ENCODE assay signal across 18 cellular contexts in the genomic region with DNA sequence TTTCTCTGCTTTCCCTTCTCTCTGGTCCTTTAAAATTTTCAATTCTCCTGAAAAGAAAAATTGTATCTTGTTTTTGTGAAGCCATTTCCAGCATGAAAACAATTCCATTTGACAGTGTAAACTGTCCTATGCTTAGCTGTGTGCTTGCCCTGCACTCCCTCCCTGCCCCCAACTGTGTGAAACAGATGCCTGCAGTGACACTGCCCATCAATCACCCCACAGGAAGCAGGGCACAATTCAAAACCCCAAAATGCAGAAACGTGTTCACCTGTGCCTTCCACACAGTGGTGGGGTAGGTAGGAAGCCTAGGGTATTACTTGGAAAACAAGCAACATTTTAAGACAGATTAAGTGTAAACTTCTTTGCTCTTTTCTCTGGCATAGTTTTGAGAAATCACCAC. TPM values are rescaled to one million over a fixed set of nuclear protein-coding genes. Genes with fewer than 3 reads are reported as not detected.
DNase-seq lines count a peak whose midpoint lies in the region; ATAC-seq and TF ChIP-seq lines count a peak whose summit lies in the region.
"Had no signal": no experiment of that assay in that cellular context is flagged by ENCODE, and none has a peak within 500 bp of the region (broad histone marks: within the 10 kb centered on the region; RNA-seq: fewer than 3 reads in every experiment).

No MANE protein-coding gene starts in this region.

- H3K36me3 ChIP-seq in HUES64 (ENCODE audit: insufficient read depth, low read length) = no peaks in the 10 kb centered on the region
- H3K36me3 ChIP-seq in WERI-Rb-1 = no peaks in the 10 kb centered on the region
- no peaks in the 10 kb centered on the region for H3K36me3 ChIP-seq in A673 (ENCODE audit: insufficient read depth, low read length, poor library complexity, severe bottlenecking)

- H3K9ac ChIP-seq in HUES64 (ENCODE audit: low read depth, low read length) = no peak overlapping the region

- DNase-seq in COLO668 (lab: John Stamatoyannopoulos, UW; ENCODE audit: unreplicated experiment) (peak; percentile 29), WERI-Rb-1 (peak; percentile 67), left kidney (ENCODE audit: low read depth, low spot score) (peak; percentile 56), SKM-1 (lab: John Stamatoyannopoulos, UW; ENCODE audit: unreplicated experiment) (no peak), GM19238 (ENCODE audit: insufficient read length, low spot score) (no peak), A673 (ENCODE audit: low spot score) (no peak)
- DNase-seq: C1 segment of cervical spinal cord, COR-L47, DMS153, EL, Karpas-422, NCI-H446, NCI-H748 treated with DMSO at 0.1 percent for 48 hours, SHP77 treated with DMSO at 0.1 percent for 48 hours had no signal

- intact Hi-C loops in A673 (cut with micrococcal nuclease; ENCODE audit: unreplicated experiment) = no loop called here

- H3K27ac ChIP-seq in HUES64 (ENCODE audit: low read depth, low read length) (peak overlapping the region; percentile 19; the same call in 1 of the 2 replicates), WERI-Rb-1 (peak overlapping the region; percentile 64), A673 (ENCODE audit: low read depth, low read length, poor library complexity, severe bottlenecking) (no peak overlapping the region)

- peaks cover 13% of the 10 kb centered on the region; the same call in 1 of the 2 replicates for H3K27me3 ChIP-seq in HUES64 (ENCODE audit: insufficient read depth, low read length)
- H3K27me3 ChIP-seq in WERI-Rb-1 (ENCODE audit: insufficient read depth, low read depth, severe bottlenecking) = no peaks in the 10 kb centered on the region
- peaks cover 3% of the 10 kb centered on the region for H3K27me3 ChIP-seq in A673 (replicated peaks; ENCODE audit: insufficient read depth, low read depth, low read length, poor library complexity)

- no CpG with 5 or more reads among the region's 1 CpG for WGBS in HUES64

- H3K9me3 ChIP-seq in HUES64 (ENCODE audit: insufficient read depth, low read depth, low read length) (no peaks in the 10 kb centered on the region), WERI-Rb-1 (ENCODE audit: severe bottlenecking) (no peaks in the 10 kb centered on the region), A673 (ENCODE audit: low read depth, low read length, poor library complexity, severe bottlenecking) (no peaks in the 10 kb centered on the region)

- ATAC-seq in HG02840 (IDR thresholded peaks at IDR 0.05; ENCODE audit: low FRiP score, unreplicated experiment) = no peak
- ATAC-seq: HCT116, HepG2 had no signal

- POLR2A ChIA-PET in A673 (lab: Charles Lee; ENCODE audit: low non-redundant PET) = no interaction called here

- H3K4me3 ChIP-seq in HUES64 (ENCODE audit: low read length) (no peak overlapping the region; the same call in 1 of the 2 replicates), WERI-Rb-1 (ENCODE audit: low read depth, low read length) (peak overlapping the region; percentile 31), A673 (ENCODE audit: low read depth, low read length, poor library complexity, severe bottlenecking) (no peak overlapping the region)

- TF ChIP-seq CTCF in WERI-Rb-1 (IDR thresholded peaks at IDR 0.05; ENCODE audit: low read depth, low read length) (no peak), A673 (conservative IDR thresholded peaks at IDR 0.05; ENCODE audit: low read depth, low read length) (no peak)

- peaks cover 59% of the 10 kb centered on the region for H3K4me1 ChIP-seq in HUES64 (ENCODE audit: insufficient read depth, low read length)
- H3K4me1 ChIP-seq in A673 (ENCODE audit: insufficient read depth, low read length, poor library complexity, severe bottlenecking) = no peaks in the 10 kb centered on the region

- BruUV-seq in A673 (replicated peaks; lab: Mats Ljungman, UMichigan) = no TSS peak

- CTCF ChIA-PET in A673 (lab: Charles Lee) = no interaction called here

RNA-seq across cellular contexts. Expression of a gene that starts 6.2 kb away (rescaled TPM):
- polyA plus RNA-seq in HUES64 (2013, experiment 1 of 2) = 10.4 TPM
- polyA plus RNA-seq in HUES64 (2013, experiment 2 of 2) = 8.2 TPM
- 0.26 and 0.39 TPM in 2 replicates for total RNA-seq in A673 (2021)

Comparison
In these comparisons a context has a peak if more than half of its experiments do, and no peak if none do; other contexts are left out.
1. DNase-seq: peak in COLO668 (single experiment), WERI-Rb-1 (single experiment) and left kidney (single experiment); none in SKM-1 (single experiment), GM19238 (single experiment) and A673 (single experiment).